Comparison of ENCODE assay signal across 8 cellular contexts in the genomic region with DNA sequence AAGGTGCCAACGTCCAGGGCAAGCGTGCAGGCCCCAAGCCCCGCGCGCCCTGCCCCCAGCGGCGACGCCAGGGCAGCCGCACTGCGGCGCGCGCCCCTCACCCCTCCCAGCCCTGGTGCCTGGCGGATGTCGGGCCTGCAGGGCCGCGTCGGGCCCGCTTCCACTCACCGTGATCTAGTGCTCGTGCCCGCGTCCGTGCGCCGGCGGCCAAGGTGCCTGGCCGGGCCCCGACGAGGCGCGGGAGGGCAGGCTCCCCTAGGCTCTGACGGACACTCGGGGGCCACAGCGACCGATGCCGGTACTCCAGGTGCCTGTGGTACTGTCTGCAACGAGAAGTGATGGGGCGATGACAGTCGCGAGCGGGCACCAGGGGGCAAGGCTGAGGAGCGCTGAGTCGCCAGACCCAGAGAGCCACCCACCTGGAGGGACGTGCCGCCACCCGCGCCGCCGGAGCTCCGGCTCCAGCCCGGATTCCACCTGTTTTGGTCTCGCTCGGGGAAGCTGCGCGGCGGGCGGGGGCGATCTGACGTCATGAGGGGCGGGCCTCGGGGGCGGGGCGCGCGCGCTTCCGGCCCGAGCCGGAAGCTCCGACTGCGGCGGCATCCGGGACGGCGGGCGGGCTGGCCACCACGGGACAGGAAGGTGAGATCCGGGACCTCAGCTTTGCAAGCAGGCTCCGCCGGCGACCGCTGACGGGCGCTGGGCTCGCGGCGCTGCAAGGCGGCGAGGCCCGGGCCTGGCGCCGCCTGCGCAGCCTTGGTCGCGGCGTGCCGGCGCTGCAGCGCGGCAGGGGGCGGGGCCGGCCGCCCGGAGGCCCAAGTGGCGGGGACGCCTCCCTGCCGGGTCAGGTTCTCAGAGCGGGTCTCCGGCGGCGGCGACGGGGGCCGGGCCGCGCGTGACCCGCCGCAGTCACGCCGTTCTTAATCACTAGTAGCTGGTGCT. TPM values are rescaled to one million over a fixed set of nuclear protein-coding genes. Genes with fewer than 3 reads are reported as not detected.
DNase-seq lines count a peak whose midpoint lies in the region; ATAC-seq and TF ChIP-seq lines count a peak whose summit lies in the region.

A gene with protein sequence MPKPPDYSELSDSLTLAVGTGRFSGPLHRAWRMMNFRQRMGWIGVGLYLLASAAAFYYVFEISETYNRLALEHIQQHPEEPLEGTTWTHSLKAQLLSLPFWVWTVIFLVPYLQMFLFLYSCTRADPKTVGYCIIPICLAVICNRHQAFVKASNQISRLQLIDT (plus strand): TSS at position 927 of the 942 bp plus-strand sequence. CDS start 89 bp downstream, outside the sequence.
A gene with protein sequence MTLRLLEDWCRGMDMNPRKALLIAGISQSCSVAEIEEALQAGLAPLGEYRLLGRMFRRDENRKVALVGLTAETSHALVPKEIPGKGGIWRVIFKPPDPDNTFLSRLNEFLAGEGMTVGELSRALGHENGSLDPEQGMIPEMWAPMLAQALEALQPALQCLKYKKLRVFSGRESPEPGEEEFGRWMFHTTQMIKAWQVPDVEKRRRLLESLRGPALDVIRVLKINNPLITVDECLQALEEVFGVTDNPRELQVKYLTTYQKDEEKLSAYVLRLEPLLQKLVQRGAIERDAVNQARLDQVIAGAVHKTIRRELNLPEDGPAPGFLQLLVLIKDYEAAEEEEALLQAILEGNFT (minus strand): TSS at position 507 of the 942 bp plus-strand sequence. CDS start 655 bp downstream, outside the sequence.

- H3K9ac ChIP-seq in stomach smooth muscle (ENCODE audit: low read length in 2 of 2): peak within 1 kb of the TSS; percentile 95 to 97

- H3K27me3 ChIP-seq in stomach smooth muscle (ENCODE audit: control insufficient read depth in 1 of 2, insufficient read depth in 2 of 2, low read length in 2 of 2): no peaks in the 10 kb centered on the region

- H3K4me3 Mint-ChIP-seq in activated T-helper 17 cell treated with anti-CD3 and anti-CD28 coated beads, Interleukin-2, amount 50 U/mL, for 72 hours: peak within 1 kb of the TSS; percentile 91
- peak within 1 kb of the TSS; percentile 98 for H3K4me3 Mint-ChIP-seq in neural crest cell

- no peaks in the 10 kb centered on the region for H3K9me3 Mint-ChIP-seq in activated T-helper 17 cell treated with anti-CD3 and anti-CD28 coated beads, Interleukin-2, amount 50 U/mL, for 72 hours
- H3K9me3 Mint-ChIP-seq in neural crest cell: no peaks in the 10 kb centered on the region

- peak within 1 kb of the TSS; percentile 96 for H3K4me3 ChIP-seq in fibroblast of the aortic adventitia (ENCODE audit: low read depth, low read length)
- peak within 1 kb of the TSS; percentile 90 to 96 for H3K4me3 ChIP-seq in stomach smooth muscle (ENCODE audit: low read length in 2 of 2)

- TF ChIP-seq CTCF in fibroblast of the aortic adventitia (IDR thresholded peaks at IDR 0.05; ENCODE audit: insufficient read depth, low read length) (no peak), neural crest cell (conservative IDR thresholded peaks at IDR 0.05) (peak; percentile 54)

- ATAC-seq in GM21526 (IDR thresholded peaks at IDR 0.05; ENCODE audit: low FRiP score, unreplicated experiment): peak; percentile 83
- peak; percentile 91 for ATAC-seq in activated T-helper 17 cell treated with anti-CD3 and anti-CD28 coated beads, Interleukin-2, amount 50 U/mL, for 72 hours (replicated peaks)

- H3K4me1 ChIP-seq in stomach smooth muscle (ENCODE audit: control insufficient read depth, insufficient read depth, low read length): peaks cover 22% of the 10 kb centered on the region

- no peaks in the 10 kb centered on the region for H3K9me3 ChIP-seq in stomach smooth muscle (ENCODE audit: control insufficient read depth in 2 of 2, low read length in 2 of 2)

- H3K27ac ChIP-seq in stomach smooth muscle (ENCODE audit: low read length): peak within 1 kb of the TSS; percentile 92

- DNase-seq in DMS79 treated with DMSO at 0.1 percent for 48 hours (lab: John Stamatoyannopoulos, UW) (peak; percentile 79), HuH-7.5 (ENCODE audit: low spot score) (peak; percentile 69), RKO (ENCODE audit: low spot score) (peak; percentile 88), fibroblast of the aortic adventitia (ENCODE audit: low read depth) (peak; percentile 68), neural crest cell (ENCODE audit: low read depth, low spot score) (peak; percentile 80)

- H3K36me3 Mint-ChIP-seq in activated T-helper 17 cell treated with anti-CD3 and anti-CD28 coated beads, Interleukin-2, amount 50 U/mL, for 72 hours (ENCODE audit: low read depth): peaks cover 52% of the 10 kb centered on the region
- no peaks in the 10 kb centered on the region for H3K36me3 Mint-ChIP-seq in neural crest cell (ENCODE audit: low read depth)

- peak within 1 kb of the TSS; percentile 90 for H3K27ac Mint-ChIP-seq in activated T-helper 17 cell treated with anti-CD3 and anti-CD28 coated beads, Interleukin-2, amount 50 U/mL, for 72 hours
- H3K27ac Mint-ChIP-seq in neural crest cell (ENCODE audit: unreplicated experiment): peak within 1 kb of the TSS; percentile 91

- H3K36me3 ChIP-seq in stomach smooth muscle (ENCODE audit: control insufficient read depth in 2 of 2, insufficient read depth in 2 of 2, low read length in 2 of 2): peaks cover 9% of the 10 kb centered on the region in 2 donors

- H3K27me3 Mint-ChIP-seq in activated T-helper 17 cell treated with anti-CD3 and anti-CD28 coated beads, Interleukin-2, amount 50 U/mL, for 72 hours: no peaks in the 10 kb centered on the region
- H3K27me3 Mint-ChIP-seq in neural crest cell (ENCODE audit: low read depth): no peaks in the 10 kb centered on the region

- H3K4me1 Mint-ChIP-seq in activated T-helper 17 cell treated with anti-CD3 and anti-CD28 coated beads, Interleukin-2, amount 50 U/mL, for 72 hours: peaks cover 34% of the 10 kb centered on the region
- peaks cover 26% of the 10 kb centered on the region for H3K4me1 Mint-ChIP-seq in neural crest cell

RNA-seq across cellular contexts. Expression of the first gene that starts in this region (rescaled TPM):
- 10 to 100 TPM; 10.2 to 17.2 TPM for total RNA-seq in activated T-helper 17 cell treated with anti-CD3 and anti-CD28 coated beads, Interleukin-2, amount 50 U/mL, for 72 hours
- total RNA-seq in fibroblast of the aortic adventitia (ENCODE audit: low replicate concordance) (2.4 and 12.1 TPM in 2 replicates), neural crest cell (31.1 and 31.2 TPM in 2 replicates)

RNA-seq across cellular contexts. Expression of the second gene that starts in this region (rescaled TPM):
- total RNA-seq in activated T-helper 17 cell treated with anti-CD3 and anti-CD28 coated beads, Interleukin-2, amount 50 U/mL, for 72 hours: 10 to 100 TPM; 21.9 to 25.4 TPM
- total RNA-seq in fibroblast of the aortic adventitia (ENCODE audit: low replicate concordance): 5.7 and 12.7 TPM in 2 replicates
- 19.5 and 20.5 TPM in 2 replicates for total RNA-seq in neural crest cell

Comparison
In these comparisons a context has a peak if more than half of its experiments do, and no peak if none do; other contexts are left out.
1. Peak in every context shown above with its lines: DNase-seq, ATAC-seq, H3K4me3 ChIP-seq and H3K27ac ChIP-seq.